ENCODE assay signal across 18 cellular contexts in genomic region chrX:154432210-154432609, GRCh38. TPM values are rescaled to one million over a fixed set of nuclear protein-coding genes. Genes with fewer than 3 reads are reported as not detected.
A peak's percentile ranks its signal among the peaks of the same experiment; 100 is the strongest.
DNase-seq lines count a peak whose midpoint lies in the region; ATAC-seq, FAIRE-seq and TF ChIP-seq lines count a peak whose summit lies in the region.
"Had no signal": no experiment of that assay in that cellular context is flagged by ENCODE, and none has a peak within 500 bp of the region (broad histone marks: within the 10 kb centered on the region; RNA-seq: fewer than 3 reads in every experiment).

No MANE protein-coding gene starts in this region.

- no peak for TF ChIP-seq EP300 in K562 (IDR thresholded peaks at IDR 0.05; ENCODE audit: low read length)
- TF ChIP-seq EP300 in sigmoid colon (IDR thresholded peaks at IDR 0.05): no peak

- H2AFZ ChIP-seq in K562 (ENCODE audit: low read depth, low read length): no peak overlapping the region
- H2AFZ ChIP-seq: GM23338 had no signal

- H3K27me3 Mint-ChIP-seq in CD14-positive monocyte (ENCODE audit: low read depth in 3 of 3): peaks cover 0 to 11% (median 2%) of the 10 kb centered on the region in 3 donors
- H3K27me3 Mint-ChIP-seq: CD4-positive, alpha-beta T cell had no signal

- H3K27ac Mint-ChIP-seq in CD14-positive monocyte: peak overlapping the region in 5 of 7 donors; percentile 28 to 80 (median 62)
- H3K27ac Mint-ChIP-seq: CD4-positive, alpha-beta T cell; GM23338 had no signal

- no peak overlapping the region for H3K4me2 ChIP-seq in K562 (ENCODE audit: insufficient read depth, low read length)
- H3K4me2 ChIP-seq: GM23338 had no signal

- intact Hi-C loops in CD14-positive monocyte (cut with micrococcal nuclease) (no loop called here), K562 (cut with micrococcal nuclease) (no loop called here), spleen (cut with DNase I; ENCODE audit: low total_unique reads) (no loop called here), sigmoid colon (cut with DNase I) (no loop called here)

- H3K4me1 ChIP-seq in K562 (replicated peaks in 1 of 2; ENCODE audit: control insufficient read depth in 2 of 2, insufficient read depth in 2 of 2, low read length in 2 of 2) (peaks cover 26 to 64% of the 10 kb centered on the region in 2 experiments; a peak in 4 of 5 replicates), spleen (peaks cover 3 to 53% (median 27%) of the 10 kb centered on the region in 6 donors), sigmoid colon (peaks cover 0 to 28% (median 16%) of the 10 kb centered on the region in 4 donors)

- peak overlapping the region in 1 of 2 donors; percentile 34 for H3K4me3 Mint-ChIP-seq in CD14-positive monocyte
- H3K4me3 Mint-ChIP-seq: CD4-positive, alpha-beta T cell; GM23338; H9 had no signal

- no peak for DNase-seq in CD14-positive monocyte (ENCODE audit: low spot score)
- DNase-seq in RWPE1 (ENCODE audit: low spot score): no peak
- DNase-seq in K562 (ENCODE audit: extremely low read depth in 1 of 4, low spot score in 3 of 4): no peak
- peak; percentile 72 for DNase-seq in spleen
- no peak for DNase-seq in GM12891 (ENCODE audit: insufficient read length, low spot score)
- no peak for DNase-seq in sigmoid colon
- DNase-seq in kidney tubule cell (ENCODE audit: low spot score): no peak
- DNase-seq: CD4-positive, alpha-beta T cell; CD8-positive, alpha-beta memory T cell; DMS53; DMS79 treated with DMSO at 0.1 percent for 48 hours; GF-D8; H9 had no signal

- no TSS peak for BruUV-seq in K562 (replicated peaks; lab: Mats Ljungman, UMichigan)

- CTCF ChIA-PET in RWPE1 (lab: Yijun Ruan, JAX) (no interaction called here), K562 (lab: Yijun Ruan, JAX; ENCODE audit: low intra/inter-chr PET ratio) (no interaction called here)

- no peak overlapping the region for H3K4me3 ChIP-seq in K562
- H3K4me3 ChIP-seq in spleen: no peak overlapping the region
- no peak overlapping the region for H3K4me3 ChIP-seq in sigmoid colon
- H3K4me3 ChIP-seq: GM23338 had no signal

- peaks cover 37 to 39% of the 10 kb centered on the region in 2 donors for H3K36me3 Mint-ChIP-seq in CD14-positive monocyte

- H3K9me3 ChIP-seq in K562 (replicated peaks; ENCODE audit: control insufficient read depth, insufficient read depth, low read depth, low read length): no peaks in the 10 kb centered on the region
- H3K9me3 ChIP-seq in spleen: no peaks in the 10 kb centered on the region
- H3K9me3 ChIP-seq in sigmoid colon: no peaks in the 10 kb centered on the region

- FAIRE-seq in K562 (lab: Jason Lieb, UNC): no peak
- no peak for FAIRE-seq in GM12891 (lab: Jason Lieb, UNC)
- FAIRE-seq: GM12892 had no signal

- no peak for ATAC-seq in K562
- ATAC-seq in HG02938 (IDR thresholded peaks at IDR 0.05; ENCODE audit: unreplicated experiment): no peak
- ATAC-seq: GM23338, HCT116 had no signal

- no peaks in the 10 kb centered on the region for H3K27me3 ChIP-seq in K562 (ENCODE audit: control insufficient read depth in 2 of 2, insufficient read depth in 2 of 2, low read length in 2 of 2)
- no peaks in the 10 kb centered on the region for H3K27me3 ChIP-seq in spleen (replicated peaks in 1 of 7)
- H3K27me3 ChIP-seq in sigmoid colon: no peaks in the 10 kb centered on the region

- H3K4me1 Mint-ChIP-seq in CD14-positive monocyte: peaks cover 45% of the 10 kb centered on the region

- H3K9me1 ChIP-seq in K562 (ENCODE audit: control insufficient read depth, insufficient read depth, low read length): no peaks in the 10 kb centered on the region

- no peak for TF ChIP-seq RAD21 in K562 (CRISPR knock-in tag; conservative IDR thresholded peaks at IDR 0.05 in 1 of 2, IDR thresholded peaks at IDR 0.05 in 1 of 2)

- peaks cover 60% of the 10 kb centered on the region; the same call in 2 of the 3 replicates for H3K36me3 ChIP-seq in K562 (ENCODE audit: control insufficient read depth, insufficient read depth, low read length)
- peaks cover 0 to 46% (median 15%) of the 10 kb centered on the region in 6 donors for H3K36me3 ChIP-seq in spleen
- H3K36me3 ChIP-seq in sigmoid colon: peaks cover 0 to 40% (median 0%) of the 10 kb centered on the region in 4 donors

- H3K9ac ChIP-seq in K562 (ENCODE audit: insufficient read depth in 1 of 2, low read depth in 2 of 2, low read length in 2 of 2): peak overlapping the region in 1 of 2 experiments; percentile 35; a peak in 1 of 4 replicates

- TF ChIP-seq POLR2A in K562 (conservative IDR thresholded peaks at IDR 0.05) (no peak), spleen (IDR thresholded peaks at IDR 0.05) (no peak), GM12891 (IDR thresholded peaks at IDR 0.05; ENCODE audit: low read depth, low read length) (no peak), sigmoid colon (IDR thresholded peaks at IDR 0.05) (no peak)

- H3K27ac ChIP-seq in RWPE1 (peak overlapping the region; percentile 10; the same call in 1 of the 2 replicates), K562 (ENCODE audit: extremely low read depth, low read depth, low read length) (no peak overlapping the region), spleen (peak overlapping the region in 3 of 8 donors; percentile 92 to 94 (median 93)), sigmoid colon (no peak overlapping the region)
- H3K27ac ChIP-seq: C4-2B had no signal

- no peaks in the 10 kb centered on the region for H4K20me1 ChIP-seq in K562 (replicated peaks; ENCODE audit: control insufficient read depth, insufficient read depth, low read length)

- in situ Hi-C loops in K562 (cut with MboI): no loop called here

- WGBS in K562 (ENCODE audit: insufficient coverage, low coverage, missing lambda C conversion rate): 91% methylated on average over 7 of the region's 8 CpGs
- 84 to 100% (median 91%) methylated on average over 4 to 8 of the region's 8 CpGs; no CpG with 5 or more reads in 1 of the 5 donors for WGBS in spleen, 5 donors
- 92 to 94% methylated on average over 8 of the region's 8 CpGs for WGBS in sigmoid colon, 2 donors

- H3K79me2 ChIP-seq in K562 (ENCODE audit: control insufficient read depth, insufficient read depth, low read length): peaks cover 37% of the 10 kb centered on the region

- peaks cover 0 to 21% (median 10%) of the 10 kb centered on the region in 7 donors for H3K9me3 Mint-ChIP-seq in CD14-positive monocyte
- H3K9me3 Mint-ChIP-seq: CD4-positive, alpha-beta T cell; CD8-positive, alpha-beta memory T cell; GM23338 had no signal

- POLR2A ChIA-PET in RWPE1 (lab: Yijun Ruan, JAX; ENCODE audit: low non-redundant PET) (no interaction called here), K562 (lab: Yijun Ruan, JAX) (interaction anchor here (0.9 kb wide), 1 partner anchor 13 kb away, joined by 3 read pairs; no protein-coding TSS in a partner anchor)

- TF ChIP-seq CTCF in CD14-positive monocyte (IDR thresholded peaks at IDR 0.05): no peak
- TF ChIP-seq CTCF in RWPE1 (conservative IDR thresholded peaks at IDR 0.05; ENCODE audit: low read depth): no peak
- TF ChIP-seq CTCF in K562 (IDR thresholded peaks at IDR 0.05 in 2 of 3, conservative IDR thresholded peaks at IDR 0.05 in 1 of 3; ENCODE audit: insufficient read depth in 2 of 3, low read depth in 1 of 3, low read length in 3 of 3): no peak
- TF ChIP-seq CTCF in spleen (IDR thresholded peaks at IDR 0.05 in 8 of 11, conservative IDR thresholded peaks at IDR 0.05 in 3 of 11): no peak
- TF ChIP-seq CTCF in sigmoid colon (IDR thresholded peaks at IDR 0.05): no peak

RNA-seq across cellular contexts. Expression of gene ATP6AP1, which starts 3.7 kb away (rescaled TPM):
- 100 to 1,000 TPM; 116 to 145 TPM for polyA plus RNA-seq in CD14-positive monocyte
- 70.8 and 156 TPM in 2 replicates for total RNA-seq in K562 (2011; cell fraction: chromatin; rRNA removed; ENCODE audit: low replicate concordance)
- 194 and 228 TPM in 2 replicates for total RNA-seq in K562 (2011; cell fraction: nucleolus; rRNA removed)
- 158 and 184 TPM in 2 replicates for total RNA-seq in K562 (2011; cell fraction: nucleoplasm; rRNA removed)
- total RNA-seq in K562 (2014; rRNA removed): 52.9 and 56.2 TPM in 2 replicates
- 26.5 and 30.1 TPM in 2 replicates for total RNA-seq in K562 (2014; rRNA removed; fragmentation: Illumina TruSeq; extraction: Trizol)
- 47.3 and 50.0 TPM in 2 replicates for total RNA-seq in K562 (2015; rRNA removed; fragmentation: Illumina TruSeq; extraction: Trizol)
- total RNA-seq in K562 (2021): 75.6 and 81.4 TPM in 2 replicates
- 60.7 and 93.2 TPM in 2 replicates for polyA plus RNA-seq in K562 (2011; rRNA removed)
- 177 and 195 TPM in 2 replicates for polyA plus RNA-seq in K562 (2011; cell fraction: cytosol; rRNA removed)
- 93.6 and 94.2 TPM in 2 replicates for polyA plus RNA-seq in K562 (2011; cell fraction: nucleus; rRNA removed)
- 82.8 and 171 TPM in 2 replicates for polyA plus RNA-seq in K562 (2012)
- polyA plus RNA-seq in K562 (2014; fragmentation: Illumina TruSeq; extraction: Trizol): 90.5 and 100 TPM in 2 replicates
- polyA plus RNA-seq in K562 (2014; fragmentation: Nextera tagmentation; extraction: Ambion mirVana): 10 to 100 TPM in 1 of 2 experiments, 1 to 10 TPM in 1; 8.3 to 12.3 TPM
- polyA plus RNA-seq in K562 (2014; rRNA removed): 67.1 and 72.0 TPM in 2 replicates
- polyA minus RNA-seq in K562 (2011; rRNA and poly(A)+ RNA removed): 48.9 and 56.6 TPM in 2 replicates
- 78.1 and 123 TPM in 2 replicates for polyA minus RNA-seq in K562 (2011; cell fraction: cytosol; rRNA and poly(A)+ RNA removed)
- 13.7 and 29.0 TPM in 2 replicates for polyA minus RNA-seq in K562 (2011; cell fraction: nucleus; rRNA and poly(A)+ RNA removed)
- total RNA-seq in spleen: 100 to 1,000 TPM in 3 of 7 donors, 10 to 100 TPM in 4; 80.3 to 127 (median 99.9) TPM
- polyA plus RNA-seq in spleen: 10 to 100 TPM; 34.2 to 62.3 (median 44.1) TPM
- polyA plus RNA-seq in GM12891 (2012; ENCODE audit: low read depth, missing spikeins): 29.8 TPM
- total RNA-seq in sigmoid colon: 10 to 100 TPM; 16.5 to 54.6 (median 27.0) TPM
- 10 to 100 TPM; 18.6 to 87.7 (median 39.1) TPM for polyA plus RNA-seq in sigmoid colon

RNA-seq across cellular contexts. Expression of gene GDI1, which starts 4.7 kb away (rescaled TPM):
- polyA plus RNA-seq in CD14-positive monocyte (10 to 100 TPM; 15.8 to 21.3 TPM), K562 (2011; rRNA removed) (76.8 and 134 TPM in 2 replicates), K562 (2014; fragmentation: Illumina TruSeq; extraction: Trizol) (73.2 and 82.6 TPM in 2 replicates), K562 (2014; fragmentation: Nextera tagmentation; extraction: Ambion mirVana) (1 to 10 TPM in 1 of 2 experiments, under 1 TPM in 1; 0.97 to 2.2 TPM), K562 (2014; rRNA removed) (78.1 and 86.1 TPM in 2 replicates), spleen (100 to 1,000 TPM in 2 of 3 donors, 10 to 100 TPM in 1; 56.2 to 125 (median 107) TPM), sigmoid colon (10 to 100 TPM; 50.9 to 75.4 (median 51.1) TPM)
- 170 and 364 TPM in 2 replicates for total RNA-seq in K562 (2011; cell fraction: chromatin; rRNA removed; ENCODE audit: low replicate concordance)
- total RNA-seq in K562 (2011; cell fraction: nucleolus; rRNA removed): 263 and 264 TPM in 2 replicates
- total RNA-seq in K562 (2011; cell fraction: nucleoplasm; rRNA removed): 180 and 225 TPM in 2 replicates
- total RNA-seq in K562 (2014; rRNA removed) (37.5 and 76.5 TPM in 2 replicates), K562 (2014; rRNA removed; fragmentation: Illumina TruSeq; extraction: Trizol) (18.9 and 23.9 TPM in 2 replicates), K562 (2015; rRNA removed; fragmentation: Illumina TruSeq; extraction: Trizol) (27.4 and 30.4 TPM in 2 replicates), K562 (2021) (54.6 and 61.1 TPM in 2 replicates), spleen (100 to 1,000 TPM in 6 of 7 donors, 10 to 100 TPM in 1; 88.7 to 137 (median 111) TPM), sigmoid colon (100 to 1,000 TPM in 1 of 4 donors, 10 to 100 TPM in 3; 71.7 to 101 (median 86.1) TPM)
- 94.0 and 108 TPM in 2 replicates for polyA plus RNA-seq in K562 (2011; cell fraction: cytosol; rRNA removed)
- 629 and 686 TPM in 2 replicates for polyA plus RNA-seq in K562 (2011; cell fraction: nucleus; rRNA removed)
- 75.0 and 118 TPM in 2 replicates for polyA plus RNA-seq in K562 (2012)
- polyA minus RNA-seq in K562 (2011; rRNA and poly(A)+ RNA removed): 35.8 and 44.0 TPM in 2 replicates
- polyA minus RNA-seq in K562 (2011; cell fraction: cytosol; rRNA and poly(A)+ RNA removed): 28.5 and 29.3 TPM in 2 replicates
- 86.3 and 105 TPM in 2 replicates for polyA minus RNA-seq in K562 (2011; cell fraction: nucleus; rRNA and poly(A)+ RNA removed)
- polyA plus RNA-seq in GM12891 (2012; ENCODE audit: low read depth, missing spikeins): 84.9 TPM

RNA-seq across cellular contexts. Expression of gene FAM50A, which starts 11.7 kb away (rescaled TPM):
- polyA plus RNA-seq in CD14-positive monocyte (10 to 100 TPM; 23.9 to 46.4 TPM), K562 (2011; rRNA removed) (73.7 and 76.9 TPM in 2 replicates), K562 (2014; fragmentation: Illumina TruSeq; extraction: Trizol) (73.3 and 77.1 TPM in 2 replicates), K562 (2014; fragmentation: Nextera tagmentation; extraction: Ambion mirVana) (1 to 10 TPM; 4.4 to 5.5 TPM), K562 (2014; rRNA removed) (105 and 114 TPM in 2 replicates), spleen (100 to 1,000 TPM in 1 of 3 donors, 10 to 100 TPM in 2; 65.7 to 123 (median 99.4) TPM), sigmoid colon (10 to 100 TPM; 61.9 to 85.1 (median 85.1) TPM)
- total RNA-seq in K562 (2011; cell fraction: chromatin; rRNA removed; ENCODE audit: low replicate concordance): 162 and 289 TPM in 2 replicates
- total RNA-seq in K562 (2011; cell fraction: nucleolus; rRNA removed): 167 and 169 TPM in 2 replicates
- total RNA-seq in K562 (2011; cell fraction: nucleoplasm; rRNA removed): 104 and 137 TPM in 2 replicates
- total RNA-seq in K562 (2014; rRNA removed) (73.7 and 74.9 TPM in 2 replicates), K562 (2014; rRNA removed; fragmentation: Illumina TruSeq; extraction: Trizol) (41.6 and 52.9 TPM in 2 replicates), K562 (2015; rRNA removed; fragmentation: Illumina TruSeq; extraction: Trizol) (65.7 and 67.3 TPM in 2 replicates), K562 (2021) (56.6 and 65.2 TPM in 2 replicates), spleen (10 to 100 TPM; 30.3 to 53.9 (median 45.5) TPM), sigmoid colon (10 to 100 TPM; 40.5 to 78.1 (median 48.7) TPM)
- 52.3 and 53.9 TPM in 2 replicates for polyA plus RNA-seq in K562 (2011; cell fraction: cytosol; rRNA removed)
- polyA plus RNA-seq in K562 (2011; cell fraction: nucleus; rRNA removed): 286 and 308 TPM in 2 replicates
- 104 and 163 TPM in 2 replicates for polyA plus RNA-seq in K562 (2012)
- polyA minus RNA-seq in K562 (2011; rRNA and poly(A)+ RNA removed): 62.0 and 76.8 TPM in 2 replicates
- polyA minus RNA-seq in K562 (2011; cell fraction: cytosol; rRNA and poly(A)+ RNA removed): 30.5 and 38.8 TPM in 2 replicates
- 61.1 and 94.3 TPM in 2 replicates for polyA minus RNA-seq in K562 (2011; cell fraction: nucleus; rRNA and poly(A)+ RNA removed)
- 59.9 TPM for polyA plus RNA-seq in GM12891 (2012; ENCODE audit: low read depth, missing spikeins)

RNA-seq across cellular contexts. Expression of gene TAFAZZIN, which starts 20.9 kb away (rescaled TPM):
- 10 to 100 TPM; 21.7 to 21.9 TPM for polyA plus RNA-seq in CD14-positive monocyte
- 68.1 and 155 TPM in 2 replicates for total RNA-seq in K562 (2011; cell fraction: chromatin; rRNA removed; ENCODE audit: low replicate concordance)
- 126 and 130 TPM in 2 replicates for total RNA-seq in K562 (2011; cell fraction: nucleolus; rRNA removed)
- 84.5 and 90.6 TPM in 2 replicates for total RNA-seq in K562 (2011; cell fraction: nucleoplasm; rRNA removed)
- 20.2 and 33.7 TPM in 2 replicates for total RNA-seq in K562 (2014; rRNA removed)
- 10.7 and 11.3 TPM in 2 replicates for total RNA-seq in K562 (2014; rRNA removed; fragmentation: Illumina TruSeq; extraction: Trizol)
- total RNA-seq in K562 (2015; rRNA removed; fragmentation: Illumina TruSeq; extraction: Trizol): 15.6 and 17.1 TPM in 2 replicates
- 29.6 and 32.2 TPM in 2 replicates for total RNA-seq in K562 (2021)
- polyA plus RNA-seq in K562 (2011; rRNA removed): 24.0 and 39.6 TPM in 2 replicates
- 24.2 and 26.2 TPM in 2 replicates for polyA plus RNA-seq in K562 (2011; cell fraction: cytosol; rRNA removed)
- polyA plus RNA-seq in K562 (2011; cell fraction: nucleus; rRNA removed): 415 and 432 TPM in 2 replicates
- 21.3 and 52.8 TPM in 2 replicates for polyA plus RNA-seq in K562 (2012)
- polyA plus RNA-seq in K562 (2014; fragmentation: Illumina TruSeq; extraction: Trizol): 20.2 and 25.0 TPM in 2 replicates
- under 1 TPM; 0.49 to 0.64 TPM for polyA plus RNA-seq in K562 (2014; fragmentation: Nextera tagmentation; extraction: Ambion mirVana)
- 33.6 and 40.7 TPM in 2 replicates for polyA plus RNA-seq in K562 (2014; rRNA removed)
- polyA minus RNA-seq in K562 (2011; rRNA and poly(A)+ RNA removed): 7.7 and 17.0 TPM in 2 replicates
- 8.3 and 13.7 TPM in 2 replicates for polyA minus RNA-seq in K562 (2011; cell fraction: cytosol; rRNA and poly(A)+ RNA removed)
- polyA minus RNA-seq in K562 (2011; cell fraction: nucleus; rRNA and poly(A)+ RNA removed): 45.6 and 52.2 TPM in 2 replicates
- total RNA-seq in spleen: 100 to 1,000 TPM in 1 of 7 donors, 10 to 100 TPM in 6; 70.1 to 107 (median 76.3) TPM
- polyA plus RNA-seq in spleen: 100 to 1,000 TPM in 2 of 3 donors, 10 to 100 TPM in 1; 65.7 to 135 (median 115) TPM
- 20.7 TPM for polyA plus RNA-seq in GM12891 (2012; ENCODE audit: low read depth, missing spikeins)
- 10 to 100 TPM; 35.7 to 58.2 (median 36.6) TPM for total RNA-seq in sigmoid colon
- 10 to 100 TPM in 1 of 3 donors, 1 to 10 TPM in 2; 8.4 to 48.0 (median 9.2) TPM for polyA plus RNA-seq in sigmoid colon

RNA-seq across cellular contexts. Expression of gene DNASE1L1, which starts 23.2 kb away (rescaled TPM):
- polyA plus RNA-seq in CD14-positive monocyte: 10 to 100 TPM; 26.2 to 27.2 TPM
- 14.4 and 29.9 TPM in 2 replicates for total RNA-seq in K562 (2011; cell fraction: chromatin; rRNA removed; ENCODE audit: low replicate concordance)
- 32.4 and 37.9 TPM in 2 replicates for total RNA-seq in K562 (2011; cell fraction: nucleolus; rRNA removed)
- 24.0 and 27.8 TPM in 2 replicates for total RNA-seq in K562 (2011; cell fraction: nucleoplasm; rRNA removed)
- total RNA-seq in K562 (2014; rRNA removed): 12.4 and 16.4 TPM in 2 replicates
- total RNA-seq in K562 (2014; rRNA removed; fragmentation: Illumina TruSeq; extraction: Trizol): 5.7 and 5.9 TPM in 2 replicates
- total RNA-seq in K562 (2015; rRNA removed; fragmentation: Illumina TruSeq; extraction: Trizol): 4.9 and 5.5 TPM in 2 replicates
- total RNA-seq in K562 (2021): 10.9 and 11.2 TPM in 2 replicates
- polyA plus RNA-seq in K562 (2011; rRNA removed): 12.6 and 14.8 TPM in 2 replicates
- 18.6 and 34.4 TPM in 2 replicates for polyA plus RNA-seq in K562 (2011; cell fraction: cytosol; rRNA removed)
- 18.8 and 31.1 TPM in 2 replicates for polyA plus RNA-seq in K562 (2011; cell fraction: nucleus; rRNA removed)
- polyA plus RNA-seq in K562 (2012): 14.5 and 24.0 TPM in 2 replicates
- polyA plus RNA-seq in K562 (2014; fragmentation: Illumina TruSeq; extraction: Trizol): 7.9 and 12.9 TPM in 2 replicates
- under 1 TPM; 0.73 to 0.74 TPM for polyA plus RNA-seq in K562 (2014; fragmentation: Nextera tagmentation; extraction: Ambion mirVana)
- 11.6 and 16.4 TPM in 2 replicates for polyA plus RNA-seq in K562 (2014; rRNA removed)
- 5.2 and 6.9 TPM in 2 replicates for polyA minus RNA-seq in K562 (2011; rRNA and poly(A)+ RNA removed)
- 8.1 and 9.3 TPM in 2 replicates for polyA minus RNA-seq in K562 (2011; cell fraction: cytosol; rRNA and poly(A)+ RNA removed)
- polyA minus RNA-seq in K562 (2011; cell fraction: nucleus; rRNA and poly(A)+ RNA removed): 4.7 and 6.1 TPM in 2 replicates
- total RNA-seq in spleen: 10 to 100 TPM; 25.9 to 54.5 (median 43.5) TPM
- 10 to 100 TPM; 18.1 to 26.5 (median 22.5) TPM for polyA plus RNA-seq in spleen
- 11.7 TPM for polyA plus RNA-seq in GM12891 (2012; ENCODE audit: low read depth, missing spikeins)
- total RNA-seq in sigmoid colon: 10 to 100 TPM; 10.9 to 21.8 (median 16.6) TPM
- 10 to 100 TPM; 15.5 to 25.7 (median 17.4) TPM for polyA plus RNA-seq in sigmoid colon
